In the genomic region with DNA sequence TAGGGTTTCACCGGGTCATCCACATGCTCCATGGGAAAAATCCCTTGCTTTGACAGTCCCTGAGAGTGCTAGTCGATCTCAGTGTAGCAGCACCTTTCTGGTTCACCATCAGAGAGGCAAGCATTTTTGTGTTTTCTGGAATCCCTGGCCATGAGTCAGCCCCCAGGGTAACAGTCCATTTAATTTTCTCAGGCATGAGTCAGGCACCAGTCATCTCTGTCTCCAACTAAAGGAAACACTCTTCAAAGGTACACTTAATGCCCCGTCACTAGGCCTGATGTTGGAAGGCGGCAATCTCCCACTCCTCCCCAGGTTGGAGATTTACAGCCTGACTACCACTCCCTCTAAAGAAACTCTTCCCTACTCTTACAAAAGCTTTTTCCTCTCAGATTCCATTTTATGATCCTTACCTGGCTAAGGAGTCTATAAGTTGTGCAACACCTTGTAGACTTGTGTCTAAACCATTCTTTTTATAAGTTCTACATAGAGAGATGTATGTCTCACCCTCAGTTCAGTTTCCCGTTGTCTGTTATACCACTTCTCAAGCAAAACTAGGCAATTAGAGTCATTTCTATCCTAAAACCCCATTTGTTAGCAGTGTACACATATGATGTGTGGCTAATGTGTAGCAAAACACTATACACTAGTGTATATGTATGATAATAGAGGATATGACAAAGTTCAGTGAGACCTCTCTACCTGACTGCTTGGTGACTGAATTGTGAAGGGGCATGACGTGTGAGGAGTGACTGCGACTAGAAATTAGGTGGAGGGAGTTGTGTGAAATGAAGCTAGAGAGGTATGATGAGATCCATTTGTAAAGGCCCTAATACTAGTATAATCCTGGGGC, we compare ENCODE assay signal across 12 cellular contexts. TPM values are rescaled to one million over a fixed set of nuclear protein-coding genes. Genes with fewer than 3 reads are reported as not detected.
DNase-seq lines count a peak whose midpoint lies in the region; ATAC-seq and TF ChIP-seq lines count a peak whose summit lies in the region.
"Had no signal": no experiment of that assay in that cellular context is flagged by ENCODE, and none has a peak within 500 bp of the region (broad histone marks: within the 10 kb centered on the region; RNA-seq: fewer than 3 reads in every experiment).

No MANE protein-coding gene starts in this region.

- peak; percentile 39 for ATAC-seq in activated CD8-positive, alpha-beta T cell treated with anti-CD3 and anti-CD28 coated beads for 36 hours
- no peak for ATAC-seq in activated CD8-positive, alpha-beta T cell treated with anti-CD3 and anti-CD28 coated beads, Interleukin-2, amount 10 ng/mL, durations not matched to agents 7 days and 5 days
- no peak for ATAC-seq in GM19023 (IDR thresholded peaks at IDR 0.05; ENCODE audit: unreplicated experiment)
- no peak for ATAC-seq in GM21717 (IDR thresholded peaks at IDR 0.05; ENCODE audit: unreplicated experiment)
- ATAC-seq: right cardiac atrium had no signal

- peaks cover 25% of the 10 kb centered on the region for H3K9me3 Mint-ChIP-seq in activated CD8-positive, alpha-beta T cell treated with anti-CD3 and anti-CD28 coated beads for 36 hours
- H3K9me3 Mint-ChIP-seq in activated CD8-positive, alpha-beta T cell treated with anti-CD3 and anti-CD28 coated beads, Interleukin-2, amount 10 ng/mL, durations not matched to agents 7 days and 5 days (ENCODE audit: insufficient read depth): peaks cover 16% of the 10 kb centered on the region

- no peaks in the 10 kb centered on the region for H4K20me1 ChIP-seq in smooth muscle cell (ENCODE audit: low read depth)

- H3K36me3 ChIP-seq in esophagus squamous epithelium: peaks cover 0 to 16% (median 0%) of the 10 kb centered on the region in 3 donors
- no peaks in the 10 kb centered on the region for H3K36me3 ChIP-seq in smooth muscle cell (ENCODE audit: low read depth)

- no peak for TF ChIP-seq POLR2A in esophagus squamous epithelium (IDR thresholded peaks at IDR 0.05)

- peak overlapping the region; percentile 66 to 80 (median 75) for H3K27ac ChIP-seq in esophagus squamous epithelium
- peak overlapping the region; percentile 91 for H3K27ac ChIP-seq in smooth muscle cell (ENCODE audit: low read depth)

- H3K4me2 ChIP-seq in smooth muscle cell: peak overlapping the region; percentile 27

- TF ChIP-seq CTCF in activated CD8-positive, alpha-beta T cell treated with anti-CD3 and anti-CD28 coated beads for 36 hours (IDR thresholded peaks at IDR 0.05): no peak
- TF ChIP-seq CTCF in esophagus squamous epithelium (IDR thresholded peaks at IDR 0.05) (no peak), smooth muscle cell (IDR thresholded peaks at IDR 0.05; ENCODE audit: borderline replicate concordance, insufficient read depth, poor library complexity, severe bottlenecking) (no peak)

- intact Hi-C loops in activated CD8-positive, alpha-beta T cell treated with anti-CD3 and anti-CD28 coated beads for 36 hours (cut with micrococcal nuclease): no loop called here
- intact Hi-C loops in esophagus squamous epithelium (cut with DNase I): no loop called here

- H3K79me2 ChIP-seq in smooth muscle cell (ENCODE audit: low read depth): no peaks in the 10 kb centered on the region

- POLR2A ChIA-PET in activated CD8-positive, alpha-beta T cell treated with anti-CD3 and anti-CD28 coated beads for 36 hours (lab: Charles Lee): no interaction called here
- POLR2A ChIA-PET in activated CD8-positive, alpha-beta T cell treated with anti-CD3 and anti-CD28 coated beads, Interleukin-2, amount 10 ng/mL, durations not matched to agents 7 days and 5 days (lab: Charles Lee): no interaction called here

- WGBS in esophagus squamous epithelium, 2 donors: 48 to 64% methylated on average over 6 to 7 of the region's 7 CpGs
- WGBS in smooth muscle cell (ENCODE audit: low lambda C conversion rate): 51% methylated on average over 7 of the region's 7 CpGs

- H3K27ac Mint-ChIP-seq in activated CD8-positive, alpha-beta T cell treated with anti-CD3 and anti-CD28 coated beads for 36 hours: no peak overlapping the region
- no peak overlapping the region for H3K27ac Mint-ChIP-seq in activated CD8-positive, alpha-beta T cell treated with anti-CD3 and anti-CD28 coated beads, Interleukin-2, amount 10 ng/mL, durations not matched to agents 7 days and 5 days
- H3K27ac Mint-ChIP-seq: B cell had no signal

- no peaks in the 10 kb centered on the region for H3F3A ChIP-seq in smooth muscle cell (ENCODE audit: low read depth)

- no peaks in the 10 kb centered on the region for H3K4me1 Mint-ChIP-seq in activated CD8-positive, alpha-beta T cell treated with anti-CD3 and anti-CD28 coated beads for 36 hours (ENCODE audit: low read depth)
- peaks cover 9% of the 10 kb centered on the region for H3K4me1 Mint-ChIP-seq in activated CD8-positive, alpha-beta T cell treated with anti-CD3 and anti-CD28 coated beads, Interleukin-2, amount 10 ng/mL, durations not matched to agents 7 days and 5 days (ENCODE audit: low read depth)

- H3K27me3 Mint-ChIP-seq in activated CD8-positive, alpha-beta T cell treated with anti-CD3 and anti-CD28 coated beads for 36 hours: no peaks in the 10 kb centered on the region
- H3K27me3 Mint-ChIP-seq in activated CD8-positive, alpha-beta T cell treated with anti-CD3 and anti-CD28 coated beads, Interleukin-2, amount 10 ng/mL, durations not matched to agents 7 days and 5 days (ENCODE audit: low read depth): peaks cover 11% of the 10 kb centered on the region
- H3K27me3 Mint-ChIP-seq: B cell had no signal

- H3K4me3 Mint-ChIP-seq in activated CD8-positive, alpha-beta T cell treated with anti-CD3 and anti-CD28 coated beads for 36 hours: no peak overlapping the region
- H3K4me3 Mint-ChIP-seq in activated CD8-positive, alpha-beta T cell treated with anti-CD3 and anti-CD28 coated beads, Interleukin-2, amount 10 ng/mL, durations not matched to agents 7 days and 5 days: no peak overlapping the region
- H3K4me3 Mint-ChIP-seq: B cell had no signal

- H3K4me1 ChIP-seq in esophagus squamous epithelium: peaks cover 0 to 54% (median 21%) of the 10 kb centered on the region in 3 donors
- H3K4me1 ChIP-seq in smooth muscle cell (ENCODE audit: low read depth): peaks cover 3% of the 10 kb centered on the region

- no peak for DNase-seq in activated CD8-positive, alpha-beta T cell treated with anti-CD3 and anti-CD28 coated beads for 36 hours
- no peak for DNase-seq in activated CD8-positive, alpha-beta T cell treated with anti-CD3 and anti-CD28 coated beads, Interleukin-2, amount 10 ng/mL, durations not matched to agents 7 days and 5 days
- DNase-seq in RKO (ENCODE audit: low spot score): peak; percentile 93
- no peak for DNase-seq in esophagus squamous epithelium (lab: John Stamatoyannopoulos, UW)
- no peak for DNase-seq in smooth muscle cell (lab: John Stamatoyannopoulos, UW; ENCODE audit: unreplicated experiment)
- no peak for DNase-seq in mesenteric fat pad (ENCODE audit: low spot score)
- DNase-seq: activated T-cell treated with anti-CD3 and anti-CD28 coated beads, Interleukin-2, amount 50 U/mL, for 1 hour; NCI-H2081; right cardiac atrium had no signal

- CTCF ChIA-PET in activated CD8-positive, alpha-beta T cell treated with anti-CD3 and anti-CD28 coated beads for 36 hours (lab: Charles Lee): no interaction called here
- CTCF ChIA-PET in activated CD8-positive, alpha-beta T cell treated with anti-CD3 and anti-CD28 coated beads, Interleukin-2, amount 10 ng/mL, durations not matched to agents 7 days and 5 days (lab: Charles Lee): no interaction called here

- peak overlapping the region in 1 of 4 donors; percentile 2 for H3K4me3 ChIP-seq in esophagus squamous epithelium
- no peak overlapping the region for H3K4me3 ChIP-seq in smooth muscle cell

- peak overlapping the region; percentile 17 for H2AFZ ChIP-seq in smooth muscle cell (ENCODE audit: low read depth)

- peak overlapping the region; percentile 59 for H3K9ac ChIP-seq in smooth muscle cell (ENCODE audit: low read depth)

- H3K9me3 ChIP-seq in esophagus squamous epithelium (peaks cover 0 to 12% (median 0%) of the 10 kb centered on the region in 3 donors), smooth muscle cell (replicated peaks; ENCODE audit: low read depth) (no peaks in the 10 kb centered on the region)

- H3K36me3 Mint-ChIP-seq in activated CD8-positive, alpha-beta T cell treated with anti-CD3 and anti-CD28 coated beads for 36 hours (ENCODE audit: low read depth): peaks cover 11% of the 10 kb centered on the region
- peaks cover 5% of the 10 kb centered on the region for H3K36me3 Mint-ChIP-seq in activated CD8-positive, alpha-beta T cell treated with anti-CD3 and anti-CD28 coated beads, Interleukin-2, amount 10 ng/mL, durations not matched to agents 7 days and 5 days (ENCODE audit: low read depth)

- no peaks in the 10 kb centered on the region for H3K27me3 ChIP-seq in esophagus squamous epithelium
- no peaks in the 10 kb centered on the region for H3K27me3 ChIP-seq in smooth muscle cell (ENCODE audit: low read depth)

RNA-seq across cellular contexts. Expression of a gene that starts 24.6 kb away (rescaled TPM):
- total RNA-seq in activated CD8-positive, alpha-beta T cell treated with anti-CD3 and anti-CD28 coated beads for 36 hours: 10 to 100 TPM; 14.2 to 16.5 TPM
- 10 to 100 TPM; 22.1 to 23.9 TPM for total RNA-seq in activated CD8-positive, alpha-beta T cell treated with anti-CD3 and anti-CD28 coated beads, Interleukin-2, amount 10 ng/mL, durations not matched to agents 7 days and 5 days
- total RNA-seq in esophagus squamous epithelium (10 to 100 TPM; 48.2 to 94.5 (median 68.4) TPM), smooth muscle cell (11.8 and 19.6 TPM in 2 replicates), mesenteric fat pad (24.9 TPM)
- polyA plus RNA-seq in smooth muscle cell: 7.1 and 8.3 TPM in 2 replicates

RNA-seq across cellular contexts. Expression of a gene that starts 44.2 kb away (rescaled TPM):
- 10 to 100 TPM; 78.1 to 88.6 TPM for total RNA-seq in activated CD8-positive, alpha-beta T cell treated with anti-CD3 and anti-CD28 coated beads for 36 hours
- total RNA-seq in activated CD8-positive, alpha-beta T cell treated with anti-CD3 and anti-CD28 coated beads, Interleukin-2, amount 10 ng/mL, durations not matched to agents 7 days and 5 days: 10 to 100 TPM; 55.7 to 56.3 TPM
- total RNA-seq in esophagus squamous epithelium (10 to 100 TPM; 16.0 to 42.6 (median 30.8) TPM), smooth muscle cell (7.2 and 25.1 TPM in 2 replicates), mesenteric fat pad (99.5 TPM)
- 49.3 and 53.0 TPM in 2 replicates for polyA plus RNA-seq in smooth muscle cell

RNA-seq across cellular contexts. Expression of a gene that starts 46.4 kb away (rescaled TPM):
- total RNA-seq in activated CD8-positive, alpha-beta T cell treated with anti-CD3 and anti-CD28 coated beads for 36 hours: 10 to 100 TPM; 10.8 to 12.2 TPM
- 1 to 10 TPM; 3.5 to 5.2 TPM for total RNA-seq in activated CD8-positive, alpha-beta T cell treated with anti-CD3 and anti-CD28 coated beads, Interleukin-2, amount 10 ng/mL, durations not matched to agents 7 days and 5 days
- total RNA-seq in esophagus squamous epithelium: 10 to 100 TPM in 1 of 4 donors, 1 to 10 TPM in 3; 4.8 to 11.3 (median 6.0) TPM
- total RNA-seq in smooth muscle cell: 18.1 and 33.3 TPM in 2 replicates
- polyA plus RNA-seq in smooth muscle cell: 7.9 and 8.8 TPM in 2 replicates
- total RNA-seq in mesenteric fat pad: 10.1 TPM

RNA-seq across cellular contexts. Expression of a gene that starts 46.9 kb away (rescaled TPM):
- total RNA-seq in activated CD8-positive, alpha-beta T cell treated with anti-CD3 and anti-CD28 coated beads for 36 hours: 10 to 100 TPM; 47.1 to 58.4 TPM
- 10 to 100 TPM; 45.9 to 49.9 TPM for total RNA-seq in activated CD8-positive, alpha-beta T cell treated with anti-CD3 and anti-CD28 coated beads, Interleukin-2, amount 10 ng/mL, durations not matched to agents 7 days and 5 days
- total RNA-seq in esophagus squamous epithelium (10 to 100 TPM; 17.7 to 60.8 (median 52.2) TPM), smooth muscle cell (52.9 and 60.2 TPM in 2 replicates), mesenteric fat pad (51.5 TPM)
- 17.5 and 27.3 TPM in 2 replicates for polyA plus RNA-seq in smooth muscle cell
